In genomic region chr16:49467540-49468372, GRCh38 we compare ENCODE assay signal across 16 cellular contexts.
DNase-seq lines count a peak whose midpoint lies in the region; ATAC-seq and TF ChIP-seq lines count a peak whose summit lies in the region.
"Had no signal": no experiment of that assay in that cellular context is flagged by ENCODE, and none has a peak within 500 bp of the region (broad histone marks: within the 10 kb centered on the region; RNA-seq: fewer than 3 reads in every experiment).

No MANE protein-coding gene starts in this region.

- no peaks in the 10 kb centered on the region for H3K27me3 Mint-ChIP-seq in activated T-cell treated with anti-CD3 and anti-CD28 coated beads, Interleukin-2, amount 50 U/mL, for 24 hours
- H3K27me3 Mint-ChIP-seq in activated T-cell treated with anti-CD3 and anti-CD28 coated beads, Interleukin-2, amount 50 U/mL, for 4 hours (ENCODE audit: low read depth): no peaks in the 10 kb centered on the region

- intact Hi-C loops in colonic mucosa (cut with DNase I) (no loop called here), vagina (cut with DNase I) (no loop called here)

- DNase-seq in activated T-cell treated with anti-CD3 and anti-CD28 coated beads, Interleukin-2, amount 50 U/mL, for 24 hours: peak; percentile 12
- no peak for DNase-seq in activated T-cell treated with anti-CD3 and anti-CD28 coated beads, Interleukin-2, amount 50 U/mL, for 4 hours
- DNase-seq in colonic mucosa (peak; percentile 9), mesenteric fat pad (ENCODE audit: low spot score) (peak; percentile 47), vagina (ENCODE audit: extremely low spot score in 2 of 2) (peak; percentile 43 to 65), LoVo (ENCODE audit: low spot score) (no peak), GM19238 (ENCODE audit: insufficient read length, low spot score) (no peak)
- DNase-seq: IMR-90, Kasumi-1, NCI-H1417 treated with DMSO at 0.1 percent for 48 hours, NCI-H2081 treated with DMSO at 0.1 percent for 48 hours, NCI-H226, PC-9 had no signal

- peaks cover 27% of the 10 kb centered on the region for H3K4me1 Mint-ChIP-seq in activated T-cell treated with anti-CD3 and anti-CD28 coated beads, Interleukin-2, amount 50 U/mL, for 24 hours (ENCODE audit: low read depth)
- peaks cover 22% of the 10 kb centered on the region for H3K4me1 Mint-ChIP-seq in activated T-cell treated with anti-CD3 and anti-CD28 coated beads, Interleukin-2, amount 50 U/mL, for 4 hours (ENCODE audit: low read depth)

- no peak overlapping the region for H3K27ac Mint-ChIP-seq in activated T-cell treated with anti-CD3 and anti-CD28 coated beads, Interleukin-2, amount 50 U/mL, for 24 hours

- no peak overlapping the region for H3K4me3 Mint-ChIP-seq in activated T-cell treated with anti-CD3 and anti-CD28 coated beads, Interleukin-2, amount 50 U/mL, for 24 hours
- no peak overlapping the region for H3K4me3 Mint-ChIP-seq in activated T-cell treated with anti-CD3 and anti-CD28 coated beads, Interleukin-2, amount 50 U/mL, for 4 hours

- no peaks in the 10 kb centered on the region for H3K9me3 Mint-ChIP-seq in activated T-cell treated with anti-CD3 and anti-CD28 coated beads, Interleukin-2, amount 50 U/mL, for 24 hours
- no peaks in the 10 kb centered on the region for H3K9me3 Mint-ChIP-seq in activated T-cell treated with anti-CD3 and anti-CD28 coated beads, Interleukin-2, amount 50 U/mL, for 4 hours

- no peaks in the 10 kb centered on the region for H3K36me3 Mint-ChIP-seq in activated T-cell treated with anti-CD3 and anti-CD28 coated beads, Interleukin-2, amount 50 U/mL, for 24 hours (ENCODE audit: low read depth)
- no peaks in the 10 kb centered on the region for H3K36me3 Mint-ChIP-seq in activated T-cell treated with anti-CD3 and anti-CD28 coated beads, Interleukin-2, amount 50 U/mL, for 4 hours (ENCODE audit: insufficient read depth)

- no peak for TF ChIP-seq CTCF in colonic mucosa (IDR thresholded peaks at IDR 0.05)
- TF ChIP-seq CTCF in vagina (IDR thresholded peaks at IDR 0.05): no peak

- no peaks in the 10 kb centered on the region for H3K9me3 ChIP-seq in colonic mucosa
- no peaks in the 10 kb centered on the region for H3K9me3 ChIP-seq in vagina
- H3K9me3 ChIP-seq: A549, HAP-1 had no signal

- no peak for TF ChIP-seq POLR2A in vagina (IDR thresholded peaks at IDR 0.05)

- no peaks in the 10 kb centered on the region for H3K4me1 ChIP-seq in colonic mucosa
- peaks cover 7% of the 10 kb centered on the region for H3K4me1 ChIP-seq in vagina
- H3K4me1 ChIP-seq: A549, HAP-1 had no signal

- H3K27me3 ChIP-seq in colonic mucosa: no peaks in the 10 kb centered on the region
- H3K27me3 ChIP-seq in vagina: no peaks in the 10 kb centered on the region

- H3K4me3 ChIP-seq in colonic mucosa (no peak overlapping the region), vagina (no peak overlapping the region)
- H3K4me3 ChIP-seq: A549, GM12878, HAP-1, PC-9 had no signal

- H3K9ac ChIP-seq in colonic mucosa (ENCODE audit: low read depth in 2 of 2, low read length in 2 of 2): no peak overlapping the region

- H3K36me3 ChIP-seq in colonic mucosa (no peaks in the 10 kb centered on the region), vagina (no peaks in the 10 kb centered on the region)
- H3K36me3 ChIP-seq: HAP-1 had no signal

- H3K27ac ChIP-seq in colonic mucosa (no peak overlapping the region), vagina (no peak overlapping the region)
- H3K27ac ChIP-seq: A549, PC-9 had no signal

- ATAC-seq in activated T-cell treated with anti-CD3 and anti-CD28 coated beads, Interleukin-2, amount 50 U/mL, for 4 hours: no peak
- ATAC-seq: A549, GM12878 had no signal

Comparison
In these comparisons a context has a peak if more than half of its experiments do, and no peak if none do; other contexts are left out.
1. DNase-seq: peak in activated T-cell treated with anti-CD3 and anti-CD28 coated beads, Interleukin-2, amount 50 U/mL, for 24 hours (single experiment), colonic mucosa (single experiment), mesenteric fat pad (single experiment) and vagina (2 of 2); none in activated T-cell treated with anti-CD3 and anti-CD28 coated beads, Interleukin-2, amount 50 U/mL, for 4 hours (single experiment), LoVo (single experiment) and GM19238 (single experiment).